Comparison of ENCODE assay signal across 1 cellular context in the genomic region with DNA sequence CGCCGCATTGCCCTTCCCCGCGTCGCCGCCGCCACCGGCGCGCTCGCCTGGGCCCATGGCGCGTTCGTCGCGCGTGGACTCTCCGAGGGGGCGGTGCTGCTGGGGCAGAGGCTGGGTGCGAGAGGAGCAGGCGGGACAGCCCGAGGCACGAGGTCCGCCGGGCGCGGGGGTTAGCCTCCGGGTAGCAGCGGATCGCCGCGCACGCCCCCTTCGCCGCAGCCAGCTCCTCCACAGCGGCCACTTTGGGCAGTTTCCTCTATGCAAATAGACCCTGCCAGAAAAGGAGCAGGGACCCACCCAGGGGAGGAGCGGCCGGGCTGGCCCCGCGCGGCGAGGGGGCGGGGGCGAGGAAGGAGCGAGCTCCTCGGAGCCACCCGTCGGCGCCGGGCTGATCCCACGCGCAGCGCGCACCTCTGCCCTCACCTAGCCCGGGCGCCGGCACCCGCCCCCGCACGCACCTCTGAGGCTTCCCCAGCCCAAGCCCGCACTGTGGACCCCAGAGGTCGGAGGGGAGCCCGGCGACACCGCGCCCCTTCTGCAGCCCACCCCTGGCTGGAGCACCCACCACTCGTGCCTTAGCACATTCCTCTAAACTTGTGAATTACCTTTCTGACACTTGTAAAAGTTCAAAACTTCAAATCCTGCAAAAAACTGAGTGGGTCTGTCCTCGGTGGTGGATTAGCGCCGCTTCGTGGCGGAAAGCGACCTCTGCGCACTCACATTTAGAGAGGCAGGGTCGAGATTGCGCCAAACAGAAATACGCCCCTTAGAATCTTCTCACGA.
TF ChIP-seq lines count a peak whose summit lies in the region.

A gene (minus strand): TSS at position 253 of the 783 bp plus-strand sequence.

TF ChIP-seq in WTC11, 78 proteins besides CTCF, POLR2A, EP300 and RAD21 (continued from another document):
- TF ChIP-seq, protein P1, sequence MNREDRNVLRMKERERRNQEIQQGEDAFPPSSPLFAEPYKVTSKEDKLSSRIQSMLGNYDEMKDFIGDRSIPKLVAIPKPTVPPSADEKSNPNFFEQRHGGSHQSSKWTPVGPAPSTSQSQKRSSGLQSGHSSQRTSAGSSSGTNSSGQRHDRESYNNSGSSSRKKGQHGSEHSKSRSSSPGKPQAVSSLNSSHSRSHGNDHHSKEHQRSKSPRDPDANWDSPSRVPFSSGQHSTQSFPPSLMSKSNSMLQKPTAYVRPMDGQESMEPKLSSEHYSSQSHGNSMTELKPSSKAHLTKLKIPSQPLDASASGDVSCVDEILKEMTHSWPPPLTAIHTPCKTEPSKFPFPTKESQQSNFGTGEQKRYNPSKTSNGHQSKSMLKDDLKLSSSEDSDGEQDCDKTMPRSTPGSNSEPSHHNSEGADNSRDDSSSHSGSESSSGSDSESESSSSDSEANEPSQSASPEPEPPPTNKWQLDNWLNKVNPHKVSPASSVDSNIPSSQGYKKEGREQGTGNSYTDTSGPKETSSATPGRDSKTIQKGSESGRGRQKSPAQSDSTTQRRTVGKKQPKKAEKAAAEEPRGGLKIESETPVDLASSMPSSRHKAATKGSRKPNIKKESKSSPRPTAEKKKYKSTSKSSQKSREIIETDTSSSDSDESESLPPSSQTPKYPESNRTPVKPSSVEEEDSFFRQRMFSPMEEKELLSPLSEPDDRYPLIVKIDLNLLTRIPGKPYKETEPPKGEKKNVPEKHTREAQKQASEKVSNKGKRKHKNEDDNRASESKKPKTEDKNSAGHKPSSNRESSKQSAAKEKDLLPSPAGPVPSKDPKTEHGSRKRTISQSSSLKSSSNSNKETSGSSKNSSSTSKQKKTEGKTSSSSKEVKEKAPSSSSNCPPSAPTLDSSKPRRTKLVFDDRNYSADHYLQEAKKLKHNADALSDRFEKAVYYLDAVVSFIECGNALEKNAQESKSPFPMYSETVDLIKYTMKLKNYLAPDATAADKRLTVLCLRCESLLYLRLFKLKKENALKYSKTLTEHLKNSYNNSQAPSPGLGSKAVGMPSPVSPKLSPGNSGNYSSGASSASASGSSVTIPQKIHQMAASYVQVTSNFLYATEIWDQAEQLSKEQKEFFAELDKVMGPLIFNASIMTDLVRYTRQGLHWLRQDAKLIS (CRISPR knock-in tag; IDR thresholded peaks at IDR 0.05; ENCODE audit: borderline replicate concordance) = no peak
- TF ChIP-seq ZNF671 (CRISPR knock-in tag; IDR thresholded peaks at IDR 0.05) = no peak
- 0 out of 2 replicates have a peak, but pooled peaks have one; percentile 74 for TF ChIP-seq ZNF232 (CRISPR knock-in tag; IDR thresholded peaks at IDR 0.05)
- no peak for TF ChIP-seq FOXJ3 (CRISPR knock-in tag; IDR thresholded peaks at IDR 0.05; ENCODE audit: borderline replicate concordance)
- TF ChIP-seq, protein P2, sequence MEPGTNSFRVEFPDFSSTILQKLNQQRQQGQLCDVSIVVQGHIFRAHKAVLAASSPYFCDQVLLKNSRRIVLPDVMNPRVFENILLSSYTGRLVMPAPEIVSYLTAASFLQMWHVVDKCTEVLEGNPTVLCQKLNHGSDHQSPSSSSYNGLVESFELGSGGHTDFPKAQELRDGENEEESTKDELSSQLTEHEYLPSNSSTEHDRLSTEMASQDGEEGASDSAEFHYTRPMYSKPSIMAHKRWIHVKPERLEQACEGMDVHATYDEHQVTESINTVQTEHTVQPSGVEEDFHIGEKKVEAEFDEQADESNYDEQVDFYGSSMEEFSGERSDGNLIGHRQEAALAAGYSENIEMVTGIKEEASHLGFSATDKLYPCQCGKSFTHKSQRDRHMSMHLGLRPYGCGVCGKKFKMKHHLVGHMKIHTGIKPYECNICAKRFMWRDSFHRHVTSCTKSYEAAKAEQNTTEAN (CRISPR knock-in tag; IDR thresholded peaks at IDR 0.05) = no peak
- peak; percentile 20; the same call in 1 of the 2 replicates for TF ChIP-seq ZNF138 (CRISPR knock-in tag; conservative IDR thresholded peaks at IDR 0.05)
- TF ChIP-seq, protein P3, sequence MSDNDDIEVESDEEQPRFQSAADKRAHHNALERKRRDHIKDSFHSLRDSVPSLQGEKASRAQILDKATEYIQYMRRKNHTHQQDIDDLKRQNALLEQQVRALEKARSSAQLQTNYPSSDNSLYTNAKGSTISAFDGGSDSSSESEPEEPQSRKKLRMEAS (CRISPR knock-in tag; IDR thresholded peaks at IDR 0.05) = peak; percentile 66; the same call in 1 of the 2 replicates
- TF ChIP-seq, protein P4, sequence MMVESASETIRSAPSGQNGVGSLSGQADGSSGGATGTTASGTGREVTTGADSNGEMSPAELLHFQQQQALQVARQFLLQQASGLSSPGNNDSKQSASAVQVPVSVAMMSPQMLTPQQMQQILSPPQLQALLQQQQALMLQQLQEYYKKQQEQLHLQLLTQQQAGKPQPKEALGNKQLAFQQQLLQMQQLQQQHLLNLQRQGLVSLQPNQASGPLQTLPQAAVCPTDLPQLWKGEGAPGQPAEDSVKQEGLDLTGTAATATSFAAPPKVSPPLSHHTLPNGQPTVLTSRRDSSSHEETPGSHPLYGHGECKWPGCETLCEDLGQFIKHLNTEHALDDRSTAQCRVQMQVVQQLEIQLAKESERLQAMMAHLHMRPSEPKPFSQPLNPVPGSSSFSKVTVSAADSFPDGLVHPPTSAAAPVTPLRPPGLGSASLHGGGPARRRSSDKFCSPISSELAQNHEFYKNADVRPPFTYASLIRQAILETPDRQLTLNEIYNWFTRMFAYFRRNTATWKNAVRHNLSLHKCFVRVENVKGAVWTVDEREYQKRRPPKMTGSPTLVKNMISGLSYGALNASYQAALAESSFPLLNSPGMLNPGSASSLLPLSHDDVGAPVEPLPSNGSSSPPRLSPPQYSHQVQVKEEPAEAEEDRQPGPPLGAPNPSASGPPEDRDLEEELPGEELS (CRISPR knock-in tag; IDR thresholded peaks at IDR 0.05) = peak; percentile 75; the same call in 1 of the 2 replicates
- TF ChIP-seq, protein P5, sequence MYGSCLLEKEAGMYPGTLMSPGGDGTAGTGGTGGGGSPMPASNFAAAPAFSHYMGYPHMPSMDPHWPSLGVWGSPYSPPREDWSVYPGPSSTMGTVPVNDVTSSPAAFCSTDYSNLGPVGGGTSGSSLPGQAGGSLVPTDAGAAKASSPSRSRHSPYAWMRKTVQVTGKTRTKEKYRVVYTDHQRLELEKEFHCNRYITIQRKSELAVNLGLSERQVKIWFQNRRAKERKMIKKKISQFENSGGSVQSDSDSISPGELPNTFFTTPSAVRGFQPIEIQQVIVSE (CRISPR knock-in tag; IDR thresholded peaks at IDR 0.05; ENCODE audit: borderline replicate concordance) = no peak
- TF ChIP-seq KAT7 (CRISPR knock-in tag; IDR thresholded peaks at IDR 0.05; ENCODE audit: borderline replicate concordance) = no peak; the same call in 1 of the 2 replicates
- TF ChIP-seq CREM (CRISPR knock-in tag; IDR thresholded peaks at IDR 0.05) = peak; percentile 69; the same call in 1 of the 2 replicates
- 0 out of 2 replicates have a peak, but pooled peaks have one; percentile 18 for TF ChIP-seq ZNF416 (CRISPR knock-in tag; IDR thresholded peaks at IDR 0.05)
- TF ChIP-seq ZNF317 (CRISPR knock-in tag; IDR thresholded peaks at IDR 0.05; ENCODE audit: borderline replicate concordance, low read depth) = no peak
- TF ChIP-seq JAZF1 (CRISPR knock-in tag; IDR thresholded peaks at IDR 0.05) = no peak
- TF ChIP-seq, protein P6, sequence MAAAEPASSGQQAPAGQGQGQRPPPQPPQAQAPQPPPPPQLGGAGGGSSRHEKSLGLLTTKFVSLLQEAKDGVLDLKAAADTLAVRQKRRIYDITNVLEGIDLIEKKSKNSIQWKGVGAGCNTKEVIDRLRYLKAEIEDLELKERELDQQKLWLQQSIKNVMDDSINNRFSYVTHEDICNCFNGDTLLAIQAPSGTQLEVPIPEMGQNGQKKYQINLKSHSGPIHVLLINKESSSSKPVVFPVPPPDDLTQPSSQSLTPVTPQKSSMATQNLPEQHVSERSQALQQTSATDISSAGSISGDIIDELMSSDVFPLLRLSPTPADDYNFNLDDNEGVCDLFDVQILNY (CRISPR knock-in tag; IDR thresholded peaks at IDR 0.05) = peak; percentile 61
- TF ChIP-seq OVOL2 (CRISPR knock-in tag; IDR thresholded peaks at IDR 0.05; ENCODE audit: borderline replicate concordance) = no peak
- TF ChIP-seq SP1 (CRISPR knock-in tag; conservative IDR thresholded peaks at IDR 0.05) = peak; percentile 73
- TF ChIP-seq NFATC4 (CRISPR knock-in tag; IDR thresholded peaks at IDR 0.05) = no peak
- peak; percentile 67 for TF ChIP-seq FOXP1 (CRISPR knock-in tag; IDR thresholded peaks at IDR 0.05; ENCODE audit: borderline replicate concordance)
- TF ChIP-seq RELA (CRISPR knock-in tag; IDR thresholded peaks at IDR 0.05; ENCODE audit: borderline replicate concordance) = no peak
- TF ChIP-seq SMAD3 (CRISPR knock-in tag; IDR thresholded peaks at IDR 0.05; ENCODE audit: borderline replicate concordance) = 0 out of 2 replicates have a peak, but pooled peaks have one; percentile 10
- TF ChIP-seq, protein P7, sequence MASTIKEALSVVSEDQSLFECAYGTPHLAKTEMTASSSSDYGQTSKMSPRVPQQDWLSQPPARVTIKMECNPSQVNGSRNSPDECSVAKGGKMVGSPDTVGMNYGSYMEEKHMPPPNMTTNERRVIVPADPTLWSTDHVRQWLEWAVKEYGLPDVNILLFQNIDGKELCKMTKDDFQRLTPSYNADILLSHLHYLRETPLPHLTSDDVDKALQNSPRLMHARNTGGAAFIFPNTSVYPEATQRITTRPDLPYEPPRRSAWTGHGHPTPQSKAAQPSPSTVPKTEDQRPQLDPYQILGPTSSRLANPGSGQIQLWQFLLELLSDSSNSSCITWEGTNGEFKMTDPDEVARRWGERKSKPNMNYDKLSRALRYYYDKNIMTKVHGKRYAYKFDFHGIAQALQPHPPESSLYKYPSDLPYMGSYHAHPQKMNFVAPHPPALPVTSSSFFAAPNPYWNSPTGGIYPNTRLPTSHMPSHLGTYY (CRISPR knock-in tag; IDR thresholded peaks at IDR 0.05) = no peak
- TF ChIP-seq, protein P8, sequence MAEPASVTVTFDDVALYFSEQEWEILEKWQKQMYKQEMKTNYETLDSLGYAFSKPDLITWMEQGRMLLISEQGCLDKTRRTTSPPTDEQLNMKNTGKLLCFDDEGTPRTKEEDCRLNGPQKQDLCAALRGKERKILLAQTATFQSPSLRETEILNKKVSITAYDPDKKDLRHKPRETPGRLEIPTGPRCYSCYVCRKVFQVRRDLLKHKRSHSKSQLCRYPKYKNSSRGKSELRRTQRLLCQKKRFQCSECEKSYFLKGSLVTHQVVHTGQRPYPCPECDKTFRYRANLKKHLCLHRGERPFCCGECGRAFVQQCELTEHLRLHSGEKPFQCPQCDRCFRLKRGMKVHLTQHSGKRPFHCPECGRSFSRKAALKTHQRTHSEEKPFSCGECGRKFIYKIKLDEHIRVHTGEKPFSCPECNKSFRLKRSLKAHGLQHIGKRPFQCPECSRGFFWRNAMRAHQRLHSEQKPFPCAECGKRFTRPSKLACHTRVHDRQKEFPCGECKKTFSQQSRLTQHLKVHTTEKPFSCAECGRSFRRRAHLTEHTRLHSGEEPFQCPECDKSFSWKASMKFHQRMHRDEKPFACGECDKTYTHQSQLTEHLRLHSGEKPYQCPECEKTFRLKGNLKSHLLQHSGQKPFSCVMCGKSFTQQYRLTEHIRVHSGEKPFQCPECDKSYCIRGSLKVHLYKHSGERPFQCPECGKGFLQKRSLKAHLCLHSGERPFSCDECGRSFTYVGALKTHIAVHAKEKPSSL (CRISPR knock-in tag; conservative IDR thresholded peaks at IDR 0.05) = no peak
- no peak for TF ChIP-seq ZNF121 (CRISPR knock-in tag; IDR thresholded peaks at IDR 0.05)
TF ChIP-seq in WTC11: peak in this region for 15.
